8 cellular contexts compared by ENCODE assay signal in the genomic region with DNA sequence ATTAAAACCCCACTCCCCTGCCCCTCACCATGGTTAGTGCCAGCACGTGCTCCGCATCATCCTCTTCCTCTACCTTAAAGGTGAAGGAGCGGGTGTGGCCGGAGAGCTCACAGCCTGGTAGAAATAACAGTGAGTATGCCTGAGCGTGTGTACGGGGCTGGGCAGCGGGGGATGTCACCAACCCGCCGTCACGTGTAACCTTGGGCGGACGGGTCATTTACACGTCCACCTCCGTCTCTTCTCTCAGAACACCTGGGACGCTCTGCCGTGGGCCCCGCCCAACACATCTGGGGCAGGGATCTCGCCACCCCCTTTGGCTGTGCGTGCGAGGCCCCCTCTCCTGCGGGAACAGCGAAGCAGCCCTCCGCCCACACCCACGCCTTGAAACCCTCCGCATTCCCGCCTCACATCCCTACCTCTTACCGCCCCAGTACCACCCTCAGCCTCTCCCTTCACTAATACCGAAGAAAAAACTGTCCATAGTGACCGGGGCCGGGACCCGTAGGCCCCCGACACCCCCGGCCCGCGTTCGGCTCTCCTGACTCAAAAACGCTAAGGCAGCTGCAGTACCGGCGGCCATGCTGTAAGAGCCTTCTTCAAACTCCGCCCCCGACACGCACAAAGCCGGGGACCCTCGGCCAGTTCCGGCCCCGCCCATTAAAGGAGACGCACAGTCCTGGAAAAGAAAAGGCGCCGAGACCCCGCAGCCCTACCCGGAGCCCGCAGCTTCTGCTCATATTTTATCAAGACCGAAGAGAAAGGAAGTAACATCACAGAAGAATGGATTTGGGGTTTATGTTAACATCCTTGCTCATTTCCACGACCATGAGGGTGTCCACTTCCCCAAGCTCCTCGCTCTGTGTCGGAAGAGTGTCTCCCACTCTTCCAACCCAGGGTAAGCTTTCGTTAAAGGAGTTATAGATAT. TPM values are rescaled to one million over a fixed set of nuclear protein-coding genes. Genes with fewer than 3 reads are reported as not detected.
DNase-seq lines count a peak whose midpoint lies in the region; ATAC-seq, FAIRE-seq and TF ChIP-seq lines count a peak whose summit lies in the region.

A gene with protein sequence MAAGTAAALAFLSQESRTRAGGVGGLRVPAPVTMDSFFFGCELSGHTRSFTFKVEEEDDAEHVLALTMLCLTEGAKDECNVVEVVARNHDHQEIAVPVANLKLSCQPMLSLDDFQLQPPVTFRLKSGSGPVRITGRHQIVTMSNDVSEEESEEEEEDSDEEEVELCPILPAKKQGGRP (minus strand): TSS at position 636 of the 925 bp plus-strand sequence. CDS start 56 bp downstream, at position 580.

- H3K27ac ChIP-seq in HCT116 (ENCODE audit: low read depth, low read length) (peak within 1 kb of the TSS; percentile 66), ascending aorta (peak within 1 kb of the TSS; percentile 28 to 65), vagina (peak within 1 kb of the TSS; percentile 43)

- no peaks in the 10 kb centered on the region for H3K9me2 ChIP-seq in HCT116 (ENCODE audit: insufficient read depth)

- H2AFZ ChIP-seq in HCT116 (ENCODE audit: low read depth, low read length, poor library complexity, severe bottlenecking): peak within 1 kb of the TSS; percentile 0

- peak within 1 kb of the TSS; percentile 91 for H3K9ac ChIP-seq in HCT116 (ENCODE audit: low read length)

- H3K36me3 ChIP-seq in HCT116 (ENCODE audit: control insufficient read depth in 1 of 2, insufficient read depth in 2 of 2, low read length in 2 of 2): peaks cover 22 to 39% of the 10 kb centered on the region in 2 experiments; a peak in 3 of 4 replicates
- peaks cover 34 to 40% of the 10 kb centered on the region in 2 donors for H3K36me3 ChIP-seq in ascending aorta
- peaks cover 0 to 32% of the 10 kb centered on the region in 2 donors for H3K36me3 ChIP-seq in vagina

- DNase-seq in HCT116 (ENCODE audit: low read depth, low spot score) (peak; percentile 59), NCI-H1436 (lab: John Stamatoyannopoulos, UW) (peak; percentile 76), T-helper 22 cell (ENCODE audit: low read depth) (peak; percentile 67), ascending aorta (ENCODE audit: low spot score in 2 of 2) (peak; percentile 47 to 89), hepatic stellate cell (ENCODE audit: low spot score) (peak; percentile 95), retina (peak; percentile 89), vagina (ENCODE audit: extremely low spot score in 2 of 2) (no peak)

- TF ChIP-seq RAD21 in HCT116 (IDR thresholded peaks at IDR 0.05; ENCODE audit: low read depth): no peak

- BruUV-seq in HCT116 (replicated peaks; lab: Mats Ljungman, UMichigan): TSS peak; percentile 75

- RAD21 ChIA-PET in HCT116 (lab: Charles Lee; ENCODE audit: low non-redundant PET in 1 of 2, low total read pairs in 2 of 2, uncharacterized antibody in 2 of 2, unreplicated experiment in 2 of 2): interaction anchor here (0.5 to 2.3 kb wide), 8 partner anchors 36 to 569 kb away, joined by 3 to 15 read pairs (median 4); no protein-coding TSS in a partner anchor

- intact Hi-C loops in HCT116 (cut with micrococcal nuclease): loop anchor here (5.0 kb wide), 2 partner anchors 34 to 196 kb away; partner anchors contain the start of genes DPCD, OGA and POLL
- intact Hi-C loops in ascending aorta (cut with DNase I): loop anchor here (5.0 kb wide), 1 partner anchor 571 kb away; no protein-coding TSS in a partner anchor
- intact Hi-C loops in vagina (cut with DNase I): no loop called here

- peaks cover 3% of the 10 kb centered on the region; the same call in 1 of the 2 replicates for H4K20me1 ChIP-seq in HCT116 (ENCODE audit: insufficient read depth)

- H3K4me3 ChIP-seq in HCT116 (replicated peaks in 1 of 2; ENCODE audit: low read depth in 1 of 2, low read length in 2 of 2): peak within 1 kb of the TSS; percentile 74 to 90
- peak within 1 kb of the TSS; percentile 73 to 83 for H3K4me3 ChIP-seq in ascending aorta
- H3K4me3 ChIP-seq in vagina: peak within 1 kb of the TSS; percentile 53 to 70

- CTCF ChIA-PET in HCT116 (lab: Charles Lee): interaction anchor here (0.7 to 5.8 kb wide), 15 partner anchors 11 to 621 kb away, joined by 3 to 220 read pairs (median 4); no protein-coding TSS in a partner anchor

- peak; percentile 80 for FAIRE-seq in G401.6 (lab: Jason Lieb, UNC)

- TF ChIP-seq POLR2A in HCT116 (IDR thresholded peaks at IDR 0.05; ENCODE audit: borderline replicate concordance, extremely low read depth, insufficient read depth, insufficient read length) (peak; percentile 65), vagina (IDR thresholded peaks at IDR 0.05) (no peak)

- no peaks in the 10 kb centered on the region for H3K9me3 ChIP-seq in HCT116 (ENCODE audit: control insufficient read depth in 1 of 2, insufficient read depth in 1 of 2, low read depth in 1 of 2, low read length in 2 of 2)
- no peaks in the 10 kb centered on the region for H3K9me3 ChIP-seq in ascending aorta
- no peaks in the 10 kb centered on the region for H3K9me3 ChIP-seq in vagina

- H3K79me2 ChIP-seq in HCT116 (ENCODE audit: insufficient read depth, low read length): peaks cover 47% of the 10 kb centered on the region

- H3K4me1 ChIP-seq in HCT116 (ENCODE audit: control insufficient read depth in 1 of 2, insufficient read depth in 2 of 2, low read length in 2 of 2): peaks cover 19 to 45% of the 10 kb centered on the region in 2 experiments
- H3K4me1 ChIP-seq in ascending aorta: peaks cover 17 to 30% of the 10 kb centered on the region in 2 donors
- peaks cover 62% of the 10 kb centered on the region for H3K4me1 ChIP-seq in vagina

- POLR2A ChIA-PET in HCT116 (lab: Charles Lee): interaction anchor here (0.6 to 2.1 kb wide), 5 partner anchors 10 to 190 kb away, joined by 3 to 7 read pairs (median 5); partner anchors contain the start of gene OGA

- ATAC-seq in HCT116: peak; percentile 74

- H3K27me3 ChIP-seq in HCT116 (ENCODE audit: insufficient read depth, low read length) (no peaks in the 10 kb centered on the region), ascending aorta (no peaks in the 10 kb centered on the region), vagina (no peaks in the 10 kb centered on the region)

- H3K4me2 ChIP-seq in HCT116 (ENCODE audit: low read length): peak within 1 kb of the TSS; percentile 94

- TF ChIP-seq CTCF in HCT116 (IDR thresholded peaks at IDR 0.05 in 2 of 3, conservative IDR thresholded peaks at IDR 0.05 in 1 of 3; ENCODE audit: borderline replicate concordance in 1 of 3, insufficient read depth in 1 of 3, low read depth in 2 of 3, low read length in 2 of 3) (no peak), ascending aorta (IDR thresholded peaks at IDR 0.05) (no peak), vagina (IDR thresholded peaks at IDR 0.05) (no peak)

TF ChIP-seq in HCT116, 20 proteins besides CTCF, POLR2A, EP300 and RAD21:
- TF ChIP-seq, protein P1, sequence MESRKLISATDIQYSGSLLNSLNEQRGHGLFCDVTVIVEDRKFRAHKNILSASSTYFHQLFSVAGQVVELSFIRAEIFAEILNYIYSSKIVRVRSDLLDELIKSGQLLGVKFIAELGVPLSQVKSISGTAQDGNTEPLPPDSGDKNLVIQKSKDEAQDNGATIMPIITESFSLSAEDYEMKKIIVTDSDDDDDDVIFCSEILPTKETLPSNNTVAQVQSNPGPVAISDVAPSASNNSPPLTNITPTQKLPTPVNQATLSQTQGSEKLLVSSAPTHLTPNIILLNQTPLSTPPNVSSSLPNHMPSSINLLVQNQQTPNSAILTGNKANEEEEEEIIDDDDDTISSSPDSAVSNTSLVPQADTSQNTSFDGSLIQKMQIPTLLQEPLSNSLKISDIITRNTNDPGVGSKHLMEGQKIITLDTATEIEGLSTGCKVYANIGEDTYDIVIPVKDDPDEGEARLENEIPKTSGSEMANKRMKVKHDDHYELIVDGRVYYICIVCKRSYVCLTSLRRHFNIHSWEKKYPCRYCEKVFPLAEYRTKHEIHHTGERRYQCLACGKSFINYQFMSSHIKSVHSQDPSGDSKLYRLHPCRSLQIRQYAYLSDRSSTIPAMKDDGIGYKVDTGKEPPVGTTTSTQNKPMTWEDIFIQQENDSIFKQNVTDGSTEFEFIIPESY (IDR thresholded peaks at IDR 0.05; ENCODE audit: extremely low read depth, insufficient replicate concordance, low read length): no peak
- TF ChIP-seq MAX (IDR thresholded peaks at IDR 0.05): no peak
- peak; percentile 96 for TF ChIP-seq YY1 (IDR thresholded peaks at IDR 0.05; ENCODE audit: extremely low read depth, insufficient replicate concordance, low read depth, low read length)
- TF ChIP-seq POLR2AphosphoS5 (IDR thresholded peaks at IDR 0.05; ENCODE audit: low read depth, low read length): peak; percentile 86

RNA-seq across cellular contexts. Expression of the gene that starts here (rescaled TPM):
- 267 TPM for total RNA-seq in HCT116 (2021; ENCODE audit: unreplicated experiment)
- polyA plus RNA-seq in HCT116 (2012): 244 and 258 TPM in 2 replicates
- 28.7 TPM for total RNA-seq in ascending aorta
- total RNA-seq in vagina: 39.5 TPM

Comparison
In these comparisons a context has a peak if more than half of its experiments do, and no peak if none do; other contexts are left out.
1. DNase-seq: peak in HCT116 (single experiment), NCI-H1436 (single experiment), T-helper 22 cell (single experiment), ascending aorta (2 of 2), hepatic stellate cell (single experiment) and retina (single experiment); none in vagina (0 of 2).
2. Peak in every context shown above with its lines, with median percentiles within 50 percentile points of each other: H3K27ac ChIP-seq and H3K4me3 ChIP-seq.